In the genomic region with DNA sequence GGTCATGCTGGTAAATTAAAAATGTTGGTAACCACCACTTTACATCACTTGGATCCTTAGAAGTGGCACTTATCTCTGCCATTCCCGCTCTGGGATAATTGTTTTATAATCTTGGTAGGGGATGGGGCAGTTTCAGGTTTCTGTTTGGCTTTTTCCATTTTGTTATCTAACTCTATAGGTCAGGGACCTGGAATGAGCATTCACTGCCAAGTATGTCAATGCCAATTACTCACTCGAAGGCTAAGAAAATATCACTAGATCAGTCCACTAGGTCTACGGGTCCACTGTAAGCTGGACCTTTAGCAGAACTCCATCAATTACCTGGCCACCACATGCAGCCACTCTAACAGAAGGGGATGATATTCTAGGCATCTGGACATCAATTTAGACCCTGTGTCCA, we compare ENCODE assay signal across 22 cellular contexts.
"Had no signal": no experiment of that assay in that cellular context is flagged by ENCODE, and none has a peak within 500 bp of the region (broad histone marks: within the 10 kb centered on the region; RNA-seq: fewer than 3 reads in every experiment).

No MANE protein-coding gene starts in this region.

- H3K9me3 ChIP-seq: colonic mucosa, suprapubic skin, tibial nerve had no signal

- DNase-seq: activated CD4-positive, alpha-beta T cell treated with anti-CD3 and anti-CD28 coated beads for 4 hours; activated CD4-positive, alpha-beta T cell treated with anti-CD3 and anti-CD28 coated beads, Interleukin-2, amount 50 U/mL, for 4 hours; activated effector memory CD4-positive, alpha-beta T cell treated with Interleukin-2 at 50 U/mL for 16 hours; activated naive CD4-positive, alpha-beta T cell treated with anti-CD3 and anti-CD28 coated beads for 36 hours; activated naive CD8-positive, alpha-beta T cell treated with anti-CD3 and anti-CD28 coated beads, Interleukin-2, amount 10 ng/mL, durations not matched to agents 7 days and 5 days; amniotic stem cell; cerebellar nuclear complex; colonic mucosa; effector memory CD4-positive, alpha-beta T cell; midbrain; naive thymus-derived CD8-positive, alpha-beta T cell; occipital lobe; right cardiac atrium; stimulated activated CD4-positive, alpha-beta T cell treated with anti-CD3 and anti-CD28 coated beads, Interleukin-15, amount 100 ng/mL, for 24 hours; stimulated activated CD4-positive, alpha-beta T cell treated with anti-CD3 and anti-CD28 coated beads, Interleukin-2, amount 100 ng/mL, for 24 hours; stimulated activated naive B cell treated with anti-CD40 and anti-IgM and Interleukin-4, amounts not matched to agents 10 μg/mL and 1 μg/mL and 100 μg/mL, for 72 hours; stomach; T-helper 9 cell had no signal

- H3K4me3 ChIP-seq: colonic mucosa, neural progenitor cell, stomach, suprapubic skin, tibial nerve had no signal

- H3K27ac ChIP-seq: colonic mucosa, neural progenitor cell, stomach, suprapubic skin, tibial nerve, VCaP had no signal

- ATAC-seq: naive thymus-derived CD8-positive, alpha-beta T cell; right cardiac atrium; stimulated activated naive B cell treated with anti-CD40 and anti-IgM and Interleukin-4, amounts not matched to agents 10 μg/mL and 1 μg/mL and 100 μg/mL, for 72 hours had no signal

- H3K36me3 ChIP-seq: colonic mucosa, neural progenitor cell, stomach, suprapubic skin, tibial nerve had no signal

- H3K27me3 ChIP-seq: colonic mucosa, neural progenitor cell, stomach, suprapubic skin, tibial nerve had no signal
